ENCODE assay signal across 8 cellular contexts in genomic region chr11:85628771-85629341, GRCh38. TPM values are rescaled to one million over a fixed set of nuclear protein-coding genes. Genes with fewer than 3 reads are reported as not detected.
DNase-seq lines count a peak whose midpoint lies in the region; ATAC-seq and TF ChIP-seq lines count a peak whose summit lies in the region.

No MANE protein-coding gene starts in this region.

- H3K4me3 ChIP-seq in astrocyte of the spinal cord (ENCODE audit: low read depth, low read length) (peak overlapping the region; percentile 84), stomach (peak overlapping the region; percentile 73 to 85 (median 78))

- H3K27ac ChIP-seq in KOPT-K1 (ENCODE audit: low read depth, low read length, poor library complexity, severe bottlenecking) (peak overlapping the region; percentile 62), layer of hippocampus (ENCODE audit: low read depth, low read length) (peak overlapping the region; percentile 84), stomach (peak overlapping the region; percentile 78 to 97 (median 95))

- no peak for TF ChIP-seq EP300 in stomach (IDR thresholded peaks at IDR 0.05)

- TF ChIP-seq CTCF in astrocyte of the spinal cord (IDR thresholded peaks at IDR 0.05; ENCODE audit: low read depth, low read length) (no peak), stomach (IDR thresholded peaks at IDR 0.05) (no peak)

- intact Hi-C loops in stomach (cut with DNase I; ENCODE audit: low total_unique reads) = no loop called here

- H3K27me3 ChIP-seq in layer of hippocampus (ENCODE audit: control insufficient read depth, insufficient read depth, low read length) (no peaks in the 10 kb centered on the region), stomach (no peaks in the 10 kb centered on the region)

- WGBS in stomach, 5 donors = 1% methylated on average over 13 of the region's 13 CpGs

- H3K36me3 ChIP-seq in KOPT-K1 (ENCODE audit: insufficient read depth, low read length) (peaks cover 19% of the 10 kb centered on the region), stomach (peaks cover 0 to 25% (median 13%) of the 10 kb centered on the region in 4 donors)

- no peaks in the 10 kb centered on the region for H3K9me3 ChIP-seq in KOPT-K1 (ENCODE audit: insufficient read depth, low read length, poor library complexity, severe bottlenecking)
- no peaks in the 10 kb centered on the region for H3K9me3 ChIP-seq in stomach

- H3K4me1 ChIP-seq in stomach = peaks cover 19 to 39% (median 32%) of the 10 kb centered on the region in 4 donors

- peak; percentile 36 for DNase-seq in COLO668 (lab: John Stamatoyannopoulos, UW; ENCODE audit: unreplicated experiment)
- DNase-seq in astrocyte of the spinal cord (ENCODE audit: low read depth, low spot score) = peak; percentile 6
- DNase-seq in stomach = no peak
- no peak for DNase-seq in NCI-H524 treated with DMSO at 0.1 percent for 48 hours (lab: John Stamatoyannopoulos, UW)

- in situ Hi-C loops in astrocyte of the spinal cord (cut with HindIII; ENCODE audit: low sequenced_read_pairs) = no loop called here

- TF ChIP-seq POLR2A in stomach (IDR thresholded peaks at IDR 0.05) = no peak

- ATAC-seq in GM21528 (IDR thresholded peaks at IDR 0.05; ENCODE audit: low FRiP score, unreplicated experiment) (peak; percentile 26), HG03565 (IDR thresholded peaks at IDR 0.05; ENCODE audit: unreplicated experiment) (no peak)

RNA-seq across cellular contexts. Expression of gene TMEM126B, which starts 0.5 kb away (rescaled TPM):
- 100 to 1,000 TPM in 1 of 5 donors, 10 to 100 TPM in 3, 1 to 10 TPM in 1; 4.3 to 104 (median 54.3) TPM for total RNA-seq in stomach
- polyA plus RNA-seq in stomach = 10 to 100 TPM; 55.1 to 93.0 (median 64.2) TPM

RNA-seq across cellular contexts. Expression of gene DLG2, which starts 1.7 kb away (rescaled TPM):
- total RNA-seq in stomach = 10 to 100 TPM in 1 of 5 donors, 1 to 10 TPM in 4; 1.8 to 19.1 (median 4.3) TPM
- 1 to 10 TPM; 1.3 to 4.1 (median 1.6) TPM for polyA plus RNA-seq in stomach

RNA-seq across cellular contexts. Expression of gene TMEM126A, which starts 18.9 kb away (rescaled TPM):
- total RNA-seq in stomach = 10 to 100 TPM in 3 of 5 donors, 1 to 10 TPM in 1, not detected in 1; 5.8 to 37.5 (median 20.1) TPM
- 10 to 100 TPM; 55.0 to 63.6 (median 56.0) TPM for polyA plus RNA-seq in stomach

RNA-seq across cellular contexts. Expression of gene CREBZF, which starts 36.1 kb away (rescaled TPM):
- total RNA-seq in stomach = 100 to 1,000 TPM in 4 of 5 donors, 10 to 100 TPM in 1; 53.6 to 387 (median 130) TPM
- polyA plus RNA-seq in stomach = 10 to 100 TPM; 12.5 to 20.6 (median 14.6) TPM

RNA-seq across cellular contexts. Expression of gene CCDC89, which starts 57.1 kb away (rescaled TPM):
- 10 to 100 TPM in 1 of 5 donors, 1 to 10 TPM in 3, under 1 TPM in 1; 0.58 to 10.4 (median 4.2) TPM for total RNA-seq in stomach
- polyA plus RNA-seq in stomach = under 1 TPM; 0.25 to 0.46 (median 0.37) TPM

Comparison
In these comparisons a context has a peak if more than half of its experiments do, and no peak if none do; other contexts are left out.
1. DNase-seq: peak in COLO668 (single experiment) and astrocyte of the spinal cord (single experiment); none in stomach (single experiment) and NCI-H524 treated with DMSO at 0.1 percent for 48 hours (single experiment).
2. Peak in every context shown above with its lines, with median percentiles within 50 percentile points of each other: H3K27ac ChIP-seq.